ENCODE assay signal across 8 cellular contexts in the genomic region with DNA sequence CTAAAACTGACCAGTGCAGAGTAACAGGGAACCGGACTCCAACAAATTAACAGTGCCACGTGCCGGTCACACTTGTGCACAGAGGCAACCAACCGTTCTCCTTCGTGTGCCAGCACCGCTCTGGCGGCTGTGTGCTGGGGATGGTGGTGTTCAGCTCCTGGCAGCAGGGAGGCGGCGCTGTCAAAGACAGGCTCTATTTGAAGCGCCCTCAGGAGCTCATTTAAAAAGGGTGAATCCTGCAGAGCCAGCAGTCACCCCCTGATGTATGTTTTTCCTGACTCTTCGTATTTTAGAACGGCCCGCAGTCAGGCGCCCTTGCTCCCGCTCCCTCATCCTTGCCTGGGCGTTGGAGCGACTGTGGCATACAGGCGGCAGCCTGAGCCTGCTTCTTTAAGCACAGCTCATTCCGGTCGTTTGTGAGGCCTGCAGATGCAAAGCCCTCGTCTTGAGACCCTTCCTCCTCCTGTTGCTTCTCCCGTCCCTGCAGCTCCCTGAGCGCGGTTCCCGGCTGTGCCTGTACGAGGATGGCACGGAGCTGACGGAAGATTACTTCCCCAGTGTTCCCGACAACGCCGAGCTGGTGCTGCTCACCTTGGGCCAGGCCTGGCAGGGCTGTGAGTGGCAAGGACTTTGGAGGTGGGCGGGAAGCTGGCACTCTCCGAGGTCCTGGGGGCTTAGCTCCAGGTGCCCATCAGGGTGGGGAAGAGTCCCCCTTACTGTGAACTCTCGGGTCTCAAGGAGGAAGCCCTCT. TPM values are rescaled to one million over a fixed set of nuclear protein-coding genes. Genes with fewer than 3 reads are reported as not detected.
DNase-seq lines count a peak whose midpoint lies in the region; ATAC-seq and TF ChIP-seq lines count a peak whose summit lies in the region.

No MANE protein-coding gene starts in this region.

- H3K27me3 ChIP-seq in duodenal mucosa (ENCODE audit: control insufficient read depth in 1 of 2, insufficient read depth in 2 of 2, low read length in 2 of 2): no peaks in the 10 kb centered on the region

- no peaks in the 10 kb centered on the region for H3K9me3 ChIP-seq in duodenal mucosa (ENCODE audit: control insufficient read depth in 1 of 2, low read length in 2 of 2)

- TF ChIP-seq CTCF in 22Rv1 (IDR thresholded peaks at IDR 0.05): peak; percentile 23

- H3K4me1 ChIP-seq in duodenal mucosa (ENCODE audit: control insufficient read depth in 1 of 2, insufficient read depth in 2 of 2, low read length in 2 of 2) (peaks cover 11 to 20% of the 10 kb centered on the region in 2 donors), urinary bladder (ENCODE audit: insufficient read depth) (peaks cover 1% of the 10 kb centered on the region)

- WGBS in urinary bladder: 65% methylated on average over 34 of the region's 34 CpGs

- H3K27ac ChIP-seq in 22Rv1 (peak overlapping the region; percentile 86; the same call in 1 of the 2 replicates), duodenal mucosa (ENCODE audit: low read depth, low read length) (no peak overlapping the region), urinary bladder (ENCODE audit: low read depth) (no peak overlapping the region)

- H3K4me3 ChIP-seq in duodenal mucosa (ENCODE audit: low read depth in 1 of 2, low read length in 2 of 2): peak overlapping the region; percentile 96
- peak overlapping the region; percentile 99 for H3K4me3 ChIP-seq in urinary bladder (ENCODE audit: low read depth, low read length)

- no peak for ATAC-seq in HG03175 (IDR thresholded peaks at IDR 0.05; ENCODE audit: unreplicated experiment)

- peaks cover 4 to 5% of the 10 kb centered on the region in 2 donors for H3K36me3 ChIP-seq in duodenal mucosa (ENCODE audit: control insufficient read depth in 1 of 2, insufficient read depth in 2 of 2, low read length in 2 of 2)
- no peaks in the 10 kb centered on the region for H3K36me3 ChIP-seq in urinary bladder (ENCODE audit: insufficient read depth)

- H3K9ac ChIP-seq in duodenal mucosa (ENCODE audit: low read depth in 1 of 2, low read length in 2 of 2): peak overlapping the region; percentile 75 to 90

- peak; percentile 6 for DNase-seq in ELR (ENCODE audit: low read depth)
- peak; percentile 83 for DNase-seq in RPMI8226
- DNase-seq in midbrain (lab: John Stamatoyannopoulos, UW): peak; percentile 16
- no peak for DNase-seq in NCI-H2107 treated with DMSO at 0.1 percent for 48 hours (lab: John Stamatoyannopoulos, UW; ENCODE audit: unreplicated experiment)

RNA-seq across cellular contexts. Expression of gene DFFB, which starts 1.1 kb away (rescaled TPM):
- total RNA-seq in urinary bladder: 8.5 TPM
- polyA plus RNA-seq in urinary bladder: 6.7 TPM

RNA-seq across cellular contexts. Expression of gene CEP104, which starts 1.4 kb away (rescaled TPM):
- 20.3 TPM for total RNA-seq in urinary bladder
- 17.0 TPM for polyA plus RNA-seq in urinary bladder

RNA-seq across cellular contexts. Expression of gene C1orf174, which starts 41.7 kb away (rescaled TPM):
- total RNA-seq in urinary bladder: 24.5 TPM
- polyA plus RNA-seq in urinary bladder: 18.8 TPM
